In the genomic region with DNA sequence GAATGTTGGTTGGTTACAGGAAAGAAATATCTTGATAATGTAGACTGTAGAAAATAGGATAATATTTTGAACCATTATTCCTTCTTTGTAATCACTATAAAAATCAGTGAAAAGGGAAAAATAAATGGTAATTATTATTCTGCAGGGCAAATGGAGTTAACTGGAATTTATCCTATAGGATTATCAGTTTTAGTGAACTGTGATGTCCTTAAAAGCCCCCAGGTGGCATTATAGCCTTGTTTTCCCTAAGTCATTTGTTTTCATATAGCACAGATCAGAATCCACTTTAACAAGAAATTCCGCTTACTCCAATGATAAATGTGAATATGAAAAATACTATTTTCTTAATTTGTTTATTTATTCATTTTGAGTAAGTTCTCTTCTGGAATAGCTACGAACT, we compare ENCODE assay signal across 11 cellular contexts. TPM values are rescaled to one million over a fixed set of nuclear protein-coding genes. Genes with fewer than 3 reads are reported as not detected.
DNase-seq lines count a peak whose midpoint lies in the region; ATAC-seq, FAIRE-seq and TF ChIP-seq lines count a peak whose summit lies in the region.
"Had no signal": no experiment of that assay in that cellular context is flagged by ENCODE, and none has a peak within 500 bp of the region (broad histone marks: within the 10 kb centered on the region; RNA-seq: fewer than 3 reads in every experiment).

No MANE protein-coding gene starts in this region.

- CTCF ChIA-PET in SK-N-SH (lab: Yijun Ruan, JAX) = interaction anchor here (0.7 to 4.2 kb wide), 7 partner anchors 24 to 494 kb away, joined by 3 to 17 read pairs (median 3); a partner anchor contains a TSS
- CTCF ChIA-PET in activated CD4-positive, alpha-beta memory T cell treated with anti-CD3 and anti-CD28 coated beads, Interleukin-2, amount 10 ng/mL, durations not matched to agents 7 days and 5 days (lab: Charles Lee) = interaction anchor here (0.5 to 1.1 kb wide), 2 partner anchors 26 to 183 kb away, joined by 3 read pairs; a partner anchor contains a TSS

- TF ChIP-seq RAD21 in SK-N-SH (IDR thresholded peaks at IDR 0.05; ENCODE audit: low read length) = peak; percentile 51

- POLR2A ChIA-PET in SK-N-SH (lab: Yijun Ruan, JAX) = no interaction called here
- POLR2A ChIA-PET in activated CD4-positive, alpha-beta memory T cell treated with anti-CD3 and anti-CD28 coated beads, Interleukin-2, amount 10 ng/mL, durations not matched to agents 7 days and 5 days (lab: Charles Lee) = no interaction called here

- no peak for ATAC-seq in SK-N-SH treated with all-trans-retinoic acid at 6 μM for 48 hours
- ATAC-seq in psoas muscle = no peak
- no peak for ATAC-seq in pancreas

- no peaks in the 10 kb centered on the region for H3K36me3 ChIP-seq in SK-N-SH (replicated peaks in 1 of 2; ENCODE audit: control insufficient read depth in 1 of 2, insufficient read depth in 2 of 2, low read length in 1 of 2)
- no peaks in the 10 kb centered on the region for H3K36me3 ChIP-seq in psoas muscle (ENCODE audit: insufficient read depth in 1 of 2, low read depth in 1 of 2)
- no peaks in the 10 kb centered on the region for H3K36me3 ChIP-seq in pancreas
- H3K36me3 ChIP-seq: SJCRH30 had no signal

- peak; percentile 14 for DNase-seq in SK-N-SH
- DNase-seq in NCI-H1092 treated with DMSO at 0.1 percent for 48 hours (lab: John Stamatoyannopoulos, UW) = peak; percentile 20
- DNase-seq in astrocyte of the cerebellum (ENCODE audit: low read depth) = peak; percentile 6
- no peak for DNase-seq in psoas muscle
- DNase-seq in pancreas = no peak
- no peak for DNase-seq in activated CD4-positive, alpha-beta memory T cell treated with anti-CD3 and anti-CD28 coated beads, Interleukin-2, amount 10 ng/mL, durations not matched to agents 7 days and 5 days
- no peak for DNase-seq in activated naive CD8-positive, alpha-beta T cell treated with anti-CD3 and anti-CD28 coated beads for 36 hours
- DNase-seq: activated naive CD4-positive, alpha-beta T cell treated with anti-CD3 and anti-CD28 coated beads for 36 hours; C1 segment of cervical spinal cord had no signal

- TF ChIP-seq CTCF in SK-N-SH (IDR thresholded peaks at IDR 0.05) = peak; percentile 46
- peak; percentile 3 for TF ChIP-seq CTCF in astrocyte of the cerebellum (IDR thresholded peaks at IDR 0.05; ENCODE audit: low read depth, low read length, missing control alignments)
- peak; percentile 24 for TF ChIP-seq CTCF in psoas muscle (IDR thresholded peaks at IDR 0.05)
- no peak for TF ChIP-seq CTCF in pancreas (IDR thresholded peaks at IDR 0.05)

- intact Hi-C loops in psoas muscle (cut with DNase I) = no loop called here
- intact Hi-C loops in pancreas (cut with DNase I) = no loop called here

- H3K9me2 ChIP-seq in SK-N-SH = no peaks in the 10 kb centered on the region

- FAIRE-seq in pancreas (lab: Jason Lieb, UNC) = no peak

- no peaks in the 10 kb centered on the region for H3K9me3 Mint-ChIP-seq in activated CD4-positive, alpha-beta memory T cell treated with anti-CD3 and anti-CD28 coated beads, Interleukin-2, amount 10 ng/mL, durations not matched to agents 7 days and 5 days
- no peaks in the 10 kb centered on the region for H3K9me3 Mint-ChIP-seq in activated naive CD8-positive, alpha-beta T cell treated with anti-CD3 and anti-CD28 coated beads for 36 hours
- H3K9me3 Mint-ChIP-seq: activated naive CD4-positive, alpha-beta T cell treated with anti-CD3 and anti-CD28 coated beads for 36 hours had no signal

- no peak overlapping the region for H3K4me3 Mint-ChIP-seq in activated CD4-positive, alpha-beta memory T cell treated with anti-CD3 and anti-CD28 coated beads, Interleukin-2, amount 10 ng/mL, durations not matched to agents 7 days and 5 days
- no peak overlapping the region for H3K4me3 Mint-ChIP-seq in activated naive CD8-positive, alpha-beta T cell treated with anti-CD3 and anti-CD28 coated beads for 36 hours
- H3K4me3 Mint-ChIP-seq: activated naive CD4-positive, alpha-beta T cell treated with anti-CD3 and anti-CD28 coated beads for 36 hours had no signal

- H3K36me3 Mint-ChIP-seq in activated CD4-positive, alpha-beta memory T cell treated with anti-CD3 and anti-CD28 coated beads, Interleukin-2, amount 10 ng/mL, durations not matched to agents 7 days and 5 days (ENCODE audit: low read depth) = no peaks in the 10 kb centered on the region
- no peaks in the 10 kb centered on the region for H3K36me3 Mint-ChIP-seq in activated naive CD8-positive, alpha-beta T cell treated with anti-CD3 and anti-CD28 coated beads for 36 hours

- WGBS in SK-N-SH (ENCODE audit: low lambda C conversion rate) = 51% methylated on average over 2 of the region's 2 CpGs
- WGBS in psoas muscle, 3 donors = 78 to 81% (median 78%) methylated on average over 2 of the region's 2 CpGs
- WGBS in pancreas, 2 donors = 58 to 63% methylated on average over 2 of the region's 2 CpGs

- no peak for TF ChIP-seq EP300 in SK-N-SH (IDR thresholded peaks at IDR 0.05; ENCODE audit: borderline replicate concordance in 1 of 2, low read depth in 1 of 2, low read length in 1 of 2)

- no peak overlapping the region for H3K27ac ChIP-seq in SK-N-SH (ENCODE audit: low read depth in 2 of 2, low read length in 1 of 2)
- H3K27ac ChIP-seq in psoas muscle = no peak overlapping the region
- H3K27ac ChIP-seq in pancreas = no peak overlapping the region
- H3K27ac ChIP-seq: SJCRH30 had no signal

- H3K27me3 Mint-ChIP-seq in activated CD4-positive, alpha-beta memory T cell treated with anti-CD3 and anti-CD28 coated beads, Interleukin-2, amount 10 ng/mL, durations not matched to agents 7 days and 5 days = peaks cover 7% of the 10 kb centered on the region
- H3K27me3 Mint-ChIP-seq in activated naive CD8-positive, alpha-beta T cell treated with anti-CD3 and anti-CD28 coated beads for 36 hours = peaks cover 17% of the 10 kb centered on the region

- no peak overlapping the region for H2AFZ ChIP-seq in SK-N-SH (ENCODE audit: low read depth)

- no peaks in the 10 kb centered on the region for H3K4me1 Mint-ChIP-seq in activated CD4-positive, alpha-beta memory T cell treated with anti-CD3 and anti-CD28 coated beads, Interleukin-2, amount 10 ng/mL, durations not matched to agents 7 days and 5 days
- H3K4me1 Mint-ChIP-seq in activated naive CD8-positive, alpha-beta T cell treated with anti-CD3 and anti-CD28 coated beads for 36 hours = no peaks in the 10 kb centered on the region

- no peaks in the 10 kb centered on the region for H4K20me1 ChIP-seq in SK-N-SH (ENCODE audit: insufficient read depth)

- no peaks in the 10 kb centered on the region for H3K79me2 ChIP-seq in SK-N-SH (ENCODE audit: insufficient read depth)

- H3K9ac ChIP-seq in SK-N-SH = no peak overlapping the region

- H3K27me3 ChIP-seq in SK-N-SH (ENCODE audit: insufficient read depth) (no peaks in the 10 kb centered on the region; the same call in 1 of the 2 replicates), psoas muscle (ENCODE audit: insufficient read depth in 3 of 3, low read length in 2 of 3) (peaks cover 0 to 5% (median 0%) of the 10 kb centered on the region in 3 donors), pancreas (peaks cover 0 to 3% (median 0%) of the 10 kb centered on the region in 4 donors)
- H3K27me3 ChIP-seq: SJCRH30 had no signal

- H3K27ac Mint-ChIP-seq in activated CD4-positive, alpha-beta memory T cell treated with anti-CD3 and anti-CD28 coated beads, Interleukin-2, amount 10 ng/mL, durations not matched to agents 7 days and 5 days = no peak overlapping the region
- H3K27ac Mint-ChIP-seq in activated naive CD8-positive, alpha-beta T cell treated with anti-CD3 and anti-CD28 coated beads for 36 hours = no peak overlapping the region
- H3K27ac Mint-ChIP-seq: activated naive CD4-positive, alpha-beta T cell treated with anti-CD3 and anti-CD28 coated beads for 36 hours had no signal

- H3K4me3 ChIP-seq in SK-N-SH (ENCODE audit: low read depth in 2 of 2, low read length in 1 of 2) = no peak overlapping the region
- H3K4me3 ChIP-seq in astrocyte of the cerebellum (ENCODE audit: low read depth, low read length) = no peak overlapping the region
- H3K4me3 ChIP-seq in psoas muscle = no peak overlapping the region
- no peak overlapping the region for H3K4me3 ChIP-seq in pancreas
- H3K4me3 ChIP-seq: SJCRH30 had no signal

- no peaks in the 10 kb centered on the region for H3F3A ChIP-seq in SK-N-SH (replicated peaks; ENCODE audit: insufficient read depth)

- H3K4me1 ChIP-seq in SK-N-SH (ENCODE audit: control insufficient read depth in 1 of 2, insufficient read depth in 2 of 2, low read depth in 1 of 2, low read length in 1 of 2) (no peaks in the 10 kb centered on the region), psoas muscle (no peaks in the 10 kb centered on the region), pancreas (no peaks in the 10 kb centered on the region)
- H3K4me1 ChIP-seq: SJCRH30 had no signal

- in situ Hi-C loops in astrocyte of the cerebellum (cut with HindIII; ENCODE audit: low sequenced_read_pairs) = no loop called here

- H3K9me3 ChIP-seq in SK-N-SH (no peaks in the 10 kb centered on the region), psoas muscle (no peaks in the 10 kb centered on the region), pancreas (no peaks in the 10 kb centered on the region)
- H3K9me3 ChIP-seq: SJCRH30 had no signal

- no peak overlapping the region for H3K4me2 ChIP-seq in SK-N-SH

TF ChIP-seq in SK-N-SH, 30 proteins besides CTCF, POLR2A, EP300 and RAD21:
- TF ChIP-seq FOXM1 (IDR thresholded peaks at IDR 0.05; ENCODE audit: low read depth) (no peak), RXRA (IDR thresholded peaks at IDR 0.05; ENCODE audit: borderline replicate concordance, low read depth) (no peak)
TF ChIP-seq in SK-N-SH: peak in this region for 0.

TF ChIP-seq in SK-N-SH treated with all-trans-retinoic acid at 6 μM for 48 hours, 23 proteins besides CTCF, POLR2A, EP300 and RAD21 (continues in another document):
- TF ChIP-seq GLIS3 (CRISPR knock-in tag; IDR thresholded peaks at IDR 0.05) (no peak), PPARA (CRISPR knock-in tag; IDR thresholded peaks at IDR 0.05; ENCODE audit: borderline replicate concordance) (no peak), BACH2 (CRISPR knock-in tag; IDR thresholded peaks at IDR 0.05; ENCODE audit: borderline replicate concordance) (no peak), ZFP3 (CRISPR knock-in tag; IDR thresholded peaks at IDR 0.05) (no peak), ISL1 (CRISPR knock-in tag; IDR thresholded peaks at IDR 0.05) (no peak), TCF4 (CRISPR knock-in tag; IDR thresholded peaks at IDR 0.05; ENCODE audit: borderline replicate concordance) (no peak)

RNA-seq across cellular contexts. Expression of a gene that starts 26.2 kb away (rescaled TPM):
- polyA plus RNA-seq in SK-N-SH (2012; rRNA removed) (17.2 and 18.7 TPM in 2 replicates), psoas muscle (10 to 100 TPM; 17.1 to 21.6 (median 20.9) TPM), pancreas (10 to 100 TPM in 1 of 2 donors, 1 to 10 TPM in 1; 7.4 to 11.5 TPM)
- 25.2 and 36.6 TPM in 2 replicates for polyA plus RNA-seq in SK-N-SH (2012; cell fraction: cytosol; rRNA removed)
- 22.3 TPM in 2 replicates for polyA plus RNA-seq in SK-N-SH (2012; cell fraction: nucleus; rRNA removed)
- total RNA-seq in psoas muscle (10 to 100 TPM; 26.6 to 32.2 (median 29.0) TPM), pancreas (10 to 100 TPM; 13.9 to 27.4 (median 19.1) TPM)
- 10 to 100 TPM; 25.4 TPM for total RNA-seq in activated CD4-positive, alpha-beta memory T cell treated with anti-CD3 and anti-CD28 coated beads, Interleukin-2, amount 10 ng/mL, durations not matched to agents 7 days and 5 days
- total RNA-seq in activated naive CD8-positive, alpha-beta T cell treated with anti-CD3 and anti-CD28 coated beads for 36 hours = 10 to 100 TPM; 33.0 to 41.0 TPM

Comparison
In these comparisons a context has a peak if more than half of its experiments do, and no peak if none do; other contexts are left out.
1. DNase-seq: peak in SK-N-SH (single experiment), NCI-H1092 treated with DMSO at 0.1 percent for 48 hours (single experiment) and astrocyte of the cerebellum (single experiment); none in psoas muscle (0 of 2), pancreas (0 of 6), activated CD4-positive, alpha-beta memory T cell treated with anti-CD3 and anti-CD28 coated beads, Interleukin-2, amount 10 ng/mL, durations not matched to agents 7 days and 5 days (single experiment) and activated naive CD8-positive, alpha-beta T cell treated with anti-CD3 and anti-CD28 coated beads for 36 hours (single experiment).
2. CTCF ChIP-seq: peak in SK-N-SH (single experiment), astrocyte of the cerebellum (single experiment) and psoas muscle (single experiment); none in pancreas (0 of 4).